34 cellular contexts compared by ENCODE assay signal in genomic region chr2:188267776-188268175, GRCh38. TPM values are rescaled to one million over a fixed set of nuclear protein-coding genes. Genes with fewer than 3 reads are reported as not detected.
"Had no signal": no experiment of that assay in that cellular context is flagged by ENCODE, and none has a peak within 500 bp of the region (broad histone marks: within the 10 kb centered on the region; RNA-seq: fewer than 3 reads in every experiment).

No MANE protein-coding gene starts in this region.

- H3K27me3 ChIP-seq: ascending aorta, cardiac muscle cell had no signal

- DNase-seq: activated CD4-positive, alpha-beta memory T cell treated with anti-CD3 and anti-CD28 coated beads, Interleukin-2, amount 10 ng/mL, durations not matched to agents 7 days and 5 days; activated CD4-positive, alpha-beta T cell treated with anti-CD3 and anti-CD28 coated beads for 1 hour; activated CD4-positive, alpha-beta T cell treated with anti-CD3 and anti-CD28 coated beads for 36 hours; activated CD4-positive, alpha-beta T cell treated with anti-CD3 and anti-CD28 coated beads for 48 hours; activated CD4-positive, alpha-beta T cell treated with anti-CD3 and anti-CD28 coated beads, Interleukin-2, amount 10 ng/mL, durations not matched to agents 7 days and 5 days; activated CD4-positive, alpha-beta T cell treated with anti-CD3 and anti-CD28 coated beads, Interleukin-2, amount 50 U/mL, for 48 hours; activated CD4-positive, CD25-positive, alpha-beta regulatory T cell; activated CD8-positive, alpha-beta memory T cell treated with anti-CD3 and anti-CD28 coated beads for 24 hours; activated CD8-positive, alpha-beta memory T cell treated with anti-CD3 and anti-CD28 coated beads, Interleukin-2, amount 10 ng/mL, durations not matched to agents 7 days and 5 days; activated CD8-positive, alpha-beta memory T cell treated with anti-CD3 and anti-CD28 coated beads, Interleukin-2, amount 50 U/mL, for 48 hours; activated CD8-positive, alpha-beta T cell treated with anti-CD3 and anti-CD28 coated beads, Interleukin-2, amount 10 ng/mL, durations not matched to agents 7 days and 5 days; activated effector memory CD4-positive, alpha-beta T cell treated with Interleukin-2 at 50 U/mL for 16 hours; activated gamma-delta T cell; activated naive CD4-positive, alpha-beta T cell treated with anti-CD3 and anti-CD28 coated beads, Interleukin-2, amount 10 ng/mL, durations not matched to agents 7 days and 5 days; activated naive CD4-positive, alpha-beta T cell treated with Interleukin-2 at 50 U/mL for 16 hours; activated naive CD8-positive, alpha-beta T cell treated with anti-CD3 and anti-CD28 coated beads, Interleukin-2, amount 10 ng/mL, durations not matched to agents 7 days and 5 days; activated naive CD8-positive, alpha-beta T cell treated with anti-CD3 and anti-CD28 coated beads, Interleukin-2, amount 50 U/mL, for 24 hours; activated T-cell treated with anti-CD3 and anti-CD28 coated beads, Interleukin-2, amount 50 U/mL, for 24 hours; activated T-cell treated with anti-CD3 and anti-CD28 coated beads, Interleukin-2, amount 50 U/mL, for 48 hours; amygdala; anterior cingulate cortex; caudate nucleus; cerebellar nuclear complex; T-helper 17 cell; WERI-Rb-1 had no signal

- ATAC-seq: activated CD4-positive, alpha-beta T cell treated with anti-CD3 and anti-CD28 coated beads for 36 hours; activated CD4-positive, CD25-positive, alpha-beta regulatory T cell treated with anti-CD3 and anti-CD28 coated beads, Interleukin-2, amount 50 U/mL, for 24 hours; activated CD8-positive, alpha-beta memory T cell treated with anti-CD3 and anti-CD28 coated beads, Interleukin-2, amount 10 ng/mL, durations not matched to agents 7 days and 5 days; activated CD8-positive, alpha-beta T cell treated with anti-CD3 and anti-CD28 coated beads, Interleukin-2, amount 10 ng/mL, durations not matched to agents 7 days and 5 days; activated naive CD8-positive, alpha-beta T cell treated with anti-CD3 and anti-CD28 coated beads, Interleukin-2, amount 50 U/mL, for 24 hours; T-helper 17 cell; WTC11 had no signal

- H3K4me1 ChIP-seq: ascending aorta had no signal

- H3K9me3 ChIP-seq: ascending aorta had no signal

- H3K36me3 ChIP-seq: ascending aorta, cardiac muscle cell, WERI-Rb-1 had no signal

- H3K27ac ChIP-seq: ascending aorta, cardiac muscle cell, WERI-Rb-1 had no signal

- H3K4me3 ChIP-seq: ascending aorta, cardiac muscle cell had no signal

- FAIRE-seq: bronchial epithelial cell, TTC549 had no signal

RNA-seq across cellular contexts. Expression of gene GULP1, which starts 23.9 kb away (rescaled TPM):
- total RNA-seq: activated CD4-positive, alpha-beta memory T cell treated with anti-CD3 and anti-CD28 coated beads, Interleukin-2, amount 10 ng/mL, durations not matched to agents 7 days and 5 days; activated CD4-positive, alpha-beta T cell treated with anti-CD3 and anti-CD28 coated beads for 36 hours; activated CD4-positive, alpha-beta T cell treated with anti-CD3 and anti-CD28 coated beads, Interleukin-2, amount 10 ng/mL, durations not matched to agents 7 days and 5 days; activated CD8-positive, alpha-beta memory T cell treated with anti-CD3 and anti-CD28 coated beads, Interleukin-2, amount 10 ng/mL, durations not matched to agents 7 days and 5 days; activated CD8-positive, alpha-beta T cell treated with anti-CD3 and anti-CD28 coated beads, Interleukin-2, amount 10 ng/mL, durations not matched to agents 7 days and 5 days; activated naive CD8-positive, alpha-beta T cell treated with anti-CD3 and anti-CD28 coated beads, Interleukin-2, amount 10 ng/mL, durations not matched to agents 7 days and 5 days; activated T-helper 2 cell treated with anti-CD3 and anti-CD28 coated beads, Interferon-gamma antibody, Interleukin-2, Interleukin-4, amounts not matched to agents 10 μg/mL and 5 μg/mL and 100 μg/mL, durations not matched to agents 14 hours and 24 hours and 36 hours; T-helper 1 cell treated with Interleukin-12 subunit alpha and Interleukin-12 subunit beta and Interleukin-4 antibody, amounts not matched to agents 30 ng/mL and 1 ng/mL, for 36 hours; T-helper 17 cell; T-helper 2 cell treated with Interferon-gamma antibody and Interleukin-4, amounts not matched to agents 100 ng/mL and 5 ng/mL, for 36 hours had no signal
